In genomic region chr9:74498616-74499095, GRCh38 we compare ENCODE assay signal across 9 cellular contexts. TPM values are rescaled to one million over a fixed set of nuclear protein-coding genes. Genes with fewer than 3 reads are reported as not detected.
DNase-seq lines count a peak whose midpoint lies in the region; ATAC-seq, FAIRE-seq and TF ChIP-seq lines count a peak whose summit lies in the region.
"Had no signal": no experiment of that assay in that cellular context is flagged by ENCODE, and none has a peak within 500 bp of the region (broad histone marks: within the 10 kb centered on the region; RNA-seq: fewer than 3 reads in every experiment).

No MANE protein-coding gene starts in this region.

- TF ChIP-seq POLR2A in tibial nerve (IDR thresholded peaks at IDR 0.05) = no peak

- 0 to 2% methylated on average over 17 to 26 of the region's 34 CpGs for WGBS in tibial nerve, 2 donors

- H3K36me3 Mint-ChIP-seq in memory B cell = no peaks in the 10 kb centered on the region

- H3K9me3 Mint-ChIP-seq in memory B cell = no peaks in the 10 kb centered on the region

- H3K4me1 Mint-ChIP-seq in memory B cell = peaks cover 20% of the 10 kb centered on the region

- peak overlapping the region; percentile 58 for H3K4me3 ChIP-seq in bronchial epithelial cell (ENCODE audit: low read depth, low read length)
- peak overlapping the region; percentile 39 to 67 (median 52) for H3K4me3 ChIP-seq in tibial nerve

- no peak overlapping the region for H3K27ac Mint-ChIP-seq in memory B cell

- no peak for FAIRE-seq in bronchial epithelial cell (lab: Jason Lieb, UNC)

- DNase-seq in activated CD8-positive, alpha-beta memory T cell treated with anti-CD3 and anti-CD28 coated beads for 24 hours = peak; percentile 56
- DNase-seq in activated CD8-positive, alpha-beta memory T cell treated with anti-CD3 and anti-CD28 coated beads, Interleukin-2, amount 50 U/mL, for 4 hours = no peak
- DNase-seq in bronchial epithelial cell (ENCODE audit: low read depth) = no peak
- peak in 1 of 2 donors; percentile 10 for DNase-seq in memory B cell (ENCODE audit: low spot score in 2 of 2)
- DNase-seq in tibial nerve (ENCODE audit: low spot score in 2 of 2) = no peak
- no peak for DNase-seq in NOMO-1 treated with DMSO at 0.1 percent for 48 hours (lab: John Stamatoyannopoulos, UW; ENCODE audit: unreplicated experiment)

- peaks cover 21% of the 10 kb centered on the region for H3K27me3 Mint-ChIP-seq in memory B cell

- H3K36me3 ChIP-seq in bronchial epithelial cell (ENCODE audit: control insufficient read depth, insufficient read depth, low read length) = no peaks in the 10 kb centered on the region
- no peaks in the 10 kb centered on the region for H3K36me3 ChIP-seq in tibial nerve

- H3K27ac ChIP-seq in tibial nerve = peak overlapping the region in 2 of 4 donors; percentile 68 to 74
- H3K27ac ChIP-seq: HL-60 had no signal

- no peaks in the 10 kb centered on the region for H3K9me3 ChIP-seq in tibial nerve

- H3K4me1 ChIP-seq in tibial nerve = peaks cover 0 to 42% (median 14%) of the 10 kb centered on the region in 4 donors

- ATAC-seq in memory B cell (ENCODE audit: low read depth) (no peak), HG02885 (IDR thresholded peaks at IDR 0.05; ENCODE audit: poor library complexity, unreplicated experiment) (no peak), HG03571 (IDR thresholded peaks at IDR 0.05; ENCODE audit: unreplicated experiment) (no peak)

- TF ChIP-seq CTCF in bronchial epithelial cell (IDR thresholded peaks at IDR 0.05; ENCODE audit: insufficient read depth, low read length, severe bottlenecking) (no peak), tibial nerve (IDR thresholded peaks at IDR 0.05) (no peak)

- H3K27me3 ChIP-seq in bronchial epithelial cell (ENCODE audit: control insufficient read depth, insufficient read depth, low read length) = peaks cover 23% of the 10 kb centered on the region
- H3K27me3 ChIP-seq in tibial nerve = peaks cover 0 to 28% of the 10 kb centered on the region in 2 donors

- no peak for TF ChIP-seq EP300 in tibial nerve (IDR thresholded peaks at IDR 0.05)

- H3K4me3 Mint-ChIP-seq in memory B cell = peak overlapping the region; percentile 62

RNA-seq across cellular contexts. Expression of gene RORB, which starts 1.5 kb away (rescaled TPM):
- total RNA-seq in bronchial epithelial cell = under 0.01 TPM in 1 of 2 replicates, not detected in the other
- total RNA-seq in tibial nerve = 1 to 10 TPM; 2.0 to 3.6 (median 3.0) TPM
